ENCODE assay signal across 8 cellular contexts in the genomic region with DNA sequence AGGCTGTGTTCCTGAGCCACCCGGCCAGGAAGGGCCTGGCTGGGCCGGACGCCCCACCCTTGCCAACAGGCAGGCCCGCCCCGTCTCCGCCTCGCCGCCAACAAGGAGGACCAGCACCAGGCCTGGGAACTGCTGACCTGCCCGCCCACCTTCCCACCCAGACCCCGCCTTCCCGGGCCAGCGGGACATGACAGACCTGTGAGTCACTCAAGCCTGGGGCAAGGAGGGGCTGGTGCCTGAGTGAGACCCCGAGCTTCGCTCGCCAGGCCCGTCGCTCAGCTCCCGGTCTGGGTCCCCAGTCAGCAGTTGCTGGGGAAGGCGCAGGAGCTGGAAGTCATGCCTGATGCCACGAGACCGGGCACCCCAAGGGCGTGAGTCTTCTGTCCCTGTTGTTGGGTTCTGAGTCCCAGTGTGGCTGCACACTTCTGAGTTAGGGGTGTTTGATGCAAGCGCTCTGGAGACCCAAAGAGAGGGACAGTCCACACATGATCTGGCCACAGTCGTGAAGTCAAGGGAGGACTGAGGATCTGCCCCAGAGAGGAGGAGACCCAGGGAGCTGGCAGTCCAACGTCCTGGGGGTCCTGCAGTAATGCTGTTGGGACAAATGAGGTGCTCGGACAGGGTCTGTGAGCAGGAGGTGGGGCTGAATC. TPM values are rescaled to one million over a fixed set of nuclear protein-coding genes. Genes with fewer than 3 reads are reported as not detected.
A peak's percentile ranks its signal among the peaks of the same experiment; 100 is the strongest.
DNase-seq lines count a peak whose midpoint lies in the region; ATAC-seq and TF ChIP-seq lines count a peak whose summit lies in the region.

A gene with protein sequence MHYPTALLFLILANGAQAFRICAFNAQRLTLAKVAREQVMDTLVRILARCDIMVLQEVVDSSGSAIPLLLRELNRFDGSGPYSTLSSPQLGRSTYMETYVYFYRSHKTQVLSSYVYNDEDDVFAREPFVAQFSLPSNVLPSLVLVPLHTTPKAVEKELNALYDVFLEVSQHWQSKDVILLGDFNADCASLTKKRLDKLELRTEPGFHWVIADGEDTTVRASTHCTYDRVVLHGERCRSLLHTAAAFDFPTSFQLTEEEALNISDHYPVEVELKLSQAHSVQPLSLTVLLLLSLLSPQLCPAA (minus strand): TSS at position 33 of the 650 bp plus-strand sequence. CDS start 3,686 bp downstream, outside the sequence.

- TF ChIP-seq CTCF in heart right ventricle (IDR thresholded peaks at IDR 0.05) (no peak), prostate gland (IDR thresholded peaks at IDR 0.05) (no peak)

- H3K27me3 Mint-ChIP-seq in activated naive CD8-positive, alpha-beta T cell treated with anti-CD3 and anti-CD28 coated beads, Interleukin-2, amount 50 U/mL, for 24 hours = no peaks in the 10 kb centered on the region

- TF ChIP-seq POLR2A in prostate gland (IDR thresholded peaks at IDR 0.05) = peak; percentile 43

- peak within 1 kb of the TSS; percentile 71 for H3K4me3 Mint-ChIP-seq in activated naive CD8-positive, alpha-beta T cell treated with anti-CD3 and anti-CD28 coated beads, Interleukin-2, amount 50 U/mL, for 24 hours

- peaks cover 4% of the 10 kb centered on the region for H3K36me3 Mint-ChIP-seq in activated naive CD8-positive, alpha-beta T cell treated with anti-CD3 and anti-CD28 coated beads, Interleukin-2, amount 50 U/mL, for 24 hours (ENCODE audit: low read depth)

- DNase-seq in activated CD8-positive, alpha-beta memory T cell treated with anti-CD3 and anti-CD28 coated beads, Interleukin-2, amount 50 U/mL, for 4 hours = no peak
- DNase-seq in MG63 (peak; percentile 95), heart right ventricle (peak; percentile 77 to 83), prostate gland (ENCODE audit: low spot score) (peak; percentile 40), NCI-H82 (lab: John Stamatoyannopoulos, UW) (no peak)
- peak; percentile 49 for DNase-seq in activated naive CD8-positive, alpha-beta T cell treated with anti-CD3 and anti-CD28 coated beads, Interleukin-2, amount 50 U/mL, for 24 hours
- DNase-seq in stimulated activated naive CD4-positive, alpha-beta T cell (lab: John Stamatoyannopoulos, UW) = no peak

- CTCF ChIA-PET in activated CD8-positive, alpha-beta memory T cell treated with anti-CD3 and anti-CD28 coated beads for 36 hours (lab: Charles Lee) = interaction anchor here (2.0 kb wide), 1 partner anchor 10 kb away, joined by 8 read pairs; a partner anchor contains a TSS

- peak within 1 kb of the TSS; percentile 73 for H3K27ac Mint-ChIP-seq in activated naive CD8-positive, alpha-beta T cell treated with anti-CD3 and anti-CD28 coated beads, Interleukin-2, amount 50 U/mL, for 24 hours

- H3K27me3 ChIP-seq in MG63 (no peaks in the 10 kb centered on the region), heart right ventricle (no peaks in the 10 kb centered on the region), prostate gland (replicated peaks; ENCODE audit: insufficient read depth) (no peaks in the 10 kb centered on the region)

- POLR2A ChIA-PET in activated CD8-positive, alpha-beta memory T cell treated with anti-CD3 and anti-CD28 coated beads for 36 hours (lab: Charles Lee) = interaction anchor here (0.7 to 1.3 kb wide), 2 partner anchors 11 to 18 kb away, joined by 3 read pairs; a partner anchor contains a TSS

- peaks cover 0 to 32% (median 12%) of the 10 kb centered on the region in 9 donors for H3K4me1 ChIP-seq in heart right ventricle
- H3K4me1 ChIP-seq in prostate gland (replicated peaks) = no peaks in the 10 kb centered on the region

- H3K36me3 ChIP-seq in MG63 (no peaks in the 10 kb centered on the region), heart right ventricle (peaks cover 0 to 11% (median 0%) of the 10 kb centered on the region in 9 donors), prostate gland (no peaks in the 10 kb centered on the region)

- ATAC-seq in activated naive CD8-positive, alpha-beta T cell treated with anti-CD3 and anti-CD28 coated beads, Interleukin-2, amount 50 U/mL, for 24 hours = peak; percentile 30
- ATAC-seq in heart right ventricle = peak; percentile 34 to 89 (median 73)

- no peaks in the 10 kb centered on the region for H3K9me3 ChIP-seq in MG63
- H3K9me3 ChIP-seq in heart right ventricle = no peaks in the 10 kb centered on the region
- no peaks in the 10 kb centered on the region for H3K9me3 ChIP-seq in prostate gland

- 31 to 36% methylated on average over 19 to 26 of the region's 26 CpGs for WGBS in heart right ventricle, 2 donors
- WGBS in prostate gland = 49% methylated on average over 15 of the region's 26 CpGs

- H3K4me3 ChIP-seq in MG63 (peak within 1 kb of the TSS; percentile 53), heart right ventricle (peak within 1 kb of the TSS in 9 of 10 donors; percentile 18 to 55 (median 46)), prostate gland (no peak within 1 kb of the TSS)

- no peaks in the 10 kb centered on the region for H3K9me3 Mint-ChIP-seq in activated naive CD8-positive, alpha-beta T cell treated with anti-CD3 and anti-CD28 coated beads, Interleukin-2, amount 50 U/mL, for 24 hours

- peaks cover 18% of the 10 kb centered on the region for H3K4me1 Mint-ChIP-seq in activated naive CD8-positive, alpha-beta T cell treated with anti-CD3 and anti-CD28 coated beads, Interleukin-2, amount 50 U/mL, for 24 hours

- peak within 1 kb of the TSS in 9 of 10 donors; percentile 57 to 86 (median 79) for H3K27ac ChIP-seq in heart right ventricle
- H3K27ac ChIP-seq in prostate gland = peak within 1 kb of the TSS; percentile 18 to 43

- intact Hi-C loops in heart right ventricle (cut with DNase I) (no loop called here), prostate gland (cut with DNase I) (no loop called here)

RNA-seq across cellular contexts. Expression of the gene that starts here (rescaled TPM):
- 10 to 100 TPM; 10.8 to 11.8 TPM for total RNA-seq in activated CD8-positive, alpha-beta memory T cell treated with anti-CD3 and anti-CD28 coated beads for 36 hours
- total RNA-seq in MG63 (2014; rRNA removed; shearing (Covaris generic); ENCODE audit: low replicate concordance) = 20.0 and 21.9 TPM in 2 replicates
- total RNA-seq in heart right ventricle = 10 to 100 TPM; 35.2 to 57.1 (median 46.9) TPM
- polyA plus RNA-seq in heart right ventricle = 10 to 100 TPM; 27.2 to 55.0 TPM
- total RNA-seq in prostate gland = 10 to 100 TPM; 36.8 to 70.7 TPM

Comparison
In these comparisons a context has a peak if more than half of its experiments do, and no peak if none do; other contexts are left out.
1. DNase-seq: peak in MG63 (single experiment), activated naive CD8-positive, alpha-beta T cell treated with anti-CD3 and anti-CD28 coated beads, Interleukin-2, amount 50 U/mL, for 24 hours (single experiment), heart right ventricle (2 of 2) and prostate gland (single experiment); none in activated CD8-positive, alpha-beta memory T cell treated with anti-CD3 and anti-CD28 coated beads, Interleukin-2, amount 50 U/mL, for 4 hours (single experiment), NCI-H82 (single experiment) and stimulated activated naive CD4-positive, alpha-beta T cell (0 of 6).
2. H3K4me3 ChIP-seq: peak in MG63 (single experiment) and heart right ventricle (9 of 10); none in prostate gland (0 of 2).